14 cellular contexts compared by ENCODE assay signal in the genomic region with DNA sequence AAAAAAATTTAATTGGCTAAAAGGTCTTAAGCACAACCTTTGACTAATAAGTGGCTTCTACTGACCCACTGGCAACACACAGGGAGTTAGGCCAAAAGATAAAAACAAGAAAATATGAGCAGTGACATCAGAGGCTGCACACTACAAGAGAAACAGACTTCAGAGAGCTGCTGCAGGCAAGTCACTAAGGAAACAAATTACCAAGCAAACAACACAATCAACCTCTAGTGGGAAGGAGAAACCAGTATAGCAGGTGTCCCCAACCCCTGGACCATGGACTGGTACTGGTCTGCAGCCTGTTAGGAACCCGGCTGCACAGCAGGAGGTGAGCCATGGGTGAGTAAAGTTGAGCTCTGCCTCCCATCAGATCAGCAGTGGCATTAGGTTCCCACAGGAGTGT. TPM values are rescaled to one million over a fixed set of nuclear protein-coding genes. Genes with fewer than 3 reads are reported as not detected.
DNase-seq lines count a peak whose midpoint lies in the region; TF ChIP-seq lines count a peak whose summit lies in the region.
"Had no signal": no experiment of that assay in that cellular context is flagged by ENCODE, and none has a peak within 500 bp of the region (broad histone marks: within the 10 kb centered on the region; RNA-seq: fewer than 3 reads in every experiment).

No MANE protein-coding gene starts in this region.

- DNase-seq in NCI-H1417 (lab: John Stamatoyannopoulos, UW) (peak in 2 of 3 experiments; percentile 66 to 85), NCI-H774 (lab: John Stamatoyannopoulos, UW) (peak; percentile 78), fibroblast of pulmonary artery (ENCODE audit: low read depth) (peak; percentile 37), renal cortical epithelial cell (ENCODE audit: low read depth) (peak; percentile 41), HuH-7 (ENCODE audit: low spot score) (no peak), occipital lobe (lab: John Stamatoyannopoulos, UW) (no peak), AML-193 (lab: John Stamatoyannopoulos, UW) (no peak)
- DNase-seq: activated CD8-positive, alpha-beta T cell treated with anti-CD3 and anti-CD28 coated beads, Interleukin-2, amount 10 ng/mL, durations not matched to agents 7 days and 5 days; activated gamma-delta T cell; CD4-positive, CD25-positive, alpha-beta regulatory T cell; glutamatergic neuron; GOT3; Kasumi-1; NCI-H2171 had no signal

- H3K4me3 ChIP-seq in fibroblast of pulmonary artery (replicated peaks; ENCODE audit: low read depth, low read length) = no peak overlapping the region

- no peak for TF ChIP-seq CTCF in fibroblast of pulmonary artery (IDR thresholded peaks at IDR 0.05; ENCODE audit: low read length, missing control alignments)

RNA-seq across cellular contexts. Expression of a gene that starts 20.8 kb away (rescaled TPM):
- total RNA-seq in renal cortical epithelial cell = 109 and 232 TPM in 2 replicates
- 105 TPM for total RNA-seq in occipital lobe

RNA-seq across cellular contexts. Expression of a gene that starts 46.8 kb away (rescaled TPM):
- total RNA-seq in renal cortical epithelial cell (13.4 and 28.2 TPM in 2 replicates), occipital lobe (5.8 TPM)

Comparison
In these comparisons a context has a peak if more than half of its experiments do, and no peak if none do; other contexts are left out.
1. DNase-seq: peak in NCI-H1417 (2 of 3), NCI-H774 (single experiment), fibroblast of pulmonary artery (single experiment) and renal cortical epithelial cell (single experiment); none in HuH-7 (single experiment), occipital lobe (single experiment) and AML-193 (0 of 2).